25 cellular contexts compared by ENCODE assay signal in the genomic region with DNA sequence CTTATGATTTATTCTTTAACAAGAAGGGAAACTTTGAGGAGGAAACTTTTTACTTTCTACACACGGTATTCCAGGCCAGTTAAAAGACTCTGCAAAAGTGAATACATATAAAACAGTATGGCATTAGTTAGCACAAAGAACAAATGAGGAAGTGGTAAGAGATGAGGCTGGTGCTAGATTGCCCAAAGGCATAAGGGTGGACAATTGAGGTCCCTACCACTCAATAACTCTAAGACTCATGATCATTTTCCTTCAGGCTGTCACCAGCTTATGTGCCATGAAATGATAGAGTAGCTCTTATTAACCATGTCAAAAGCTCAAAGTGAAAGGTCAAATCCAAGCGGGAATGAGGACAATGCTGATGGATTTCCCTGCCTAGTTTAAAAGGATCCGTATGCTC.
"Had no signal": no experiment of that assay in that cellular context is flagged by ENCODE, and none has a peak within 500 bp of the region (broad histone marks: within the 10 kb centered on the region; RNA-seq: fewer than 3 reads in every experiment).

No MANE protein-coding gene starts in this region.

- H3K27me3 ChIP-seq: adrenal gland, breast epithelium, Peyer's patch had no signal

- H3K27me3 Mint-ChIP-seq: activated CD4-positive, alpha-beta memory T cell treated with anti-CD3 and anti-CD28 coated beads, Interleukin-2, amount 10 ng/mL, durations not matched to agents 7 days and 5 days; activated CD4-positive, alpha-beta T cell treated with anti-CD3 and anti-CD28 coated beads for 36 hours; activated naive CD8-positive, alpha-beta T cell treated with anti-CD3 and anti-CD28 coated beads, Interleukin-2, amount 10 ng/mL, durations not matched to agents 7 days and 5 days; T-cell had no signal

- ATAC-seq: activated CD4-positive, alpha-beta T cell treated with anti-CD3 and anti-CD28 coated beads for 36 hours; T-cell had no signal

- H3K36me3 Mint-ChIP-seq: activated naive CD8-positive, alpha-beta T cell treated with anti-CD3 and anti-CD28 coated beads, Interleukin-2, amount 10 ng/mL, durations not matched to agents 7 days and 5 days; T-cell had no signal

- DNase-seq: activated CD4-positive, alpha-beta memory T cell treated with anti-CD3 and anti-CD28 coated beads, Interleukin-2, amount 10 ng/mL, durations not matched to agents 7 days and 5 days; activated CD4-positive, alpha-beta T cell treated with anti-CD3 and anti-CD28 coated beads for 36 hours; activated CD4-positive, alpha-beta T cell treated with anti-CD3 and anti-CD28 coated beads, Interleukin-2, amount 50 U/mL, for 1 hour; activated CD4-positive, CD25-positive, alpha-beta regulatory T cell; activated naive CD4-positive, alpha-beta T cell treated with anti-CD3 and anti-CD28 coated beads, Interleukin-2, amount 50 U/mL, for 16 hours; activated naive CD8-positive, alpha-beta T cell treated with anti-CD3 and anti-CD28 coated beads, Interleukin-2, amount 10 ng/mL, durations not matched to agents 7 days and 5 days; activated T-cell treated with anti-CD3 and anti-CD28 coated beads for 4 hours; activated T-cell treated with anti-CD3 and anti-CD28 coated beads, Interleukin-2, amount 50 U/mL, for 48 hours; adrenal gland; anterior cingulate cortex; central memory CD4-positive, alpha-beta T cell; MM.1S; NCI-H1092 treated with DMSO at 0.1 percent for 48 hours; NCI-H1436; NCI-H187 treated with DMSO at 0.1 percent for 48 hours; NCI-H2081 treated with DMSO at 0.1 percent for 48 hours; NCI-H446; NCI-H524; Peyer's patch; SHP77 treated with DMSO at 0.1 percent for 48 hours; T-cell; T-helper 2 cell; T1000 had no signal

- H3K36me3 ChIP-seq: adrenal gland, breast epithelium, Peyer's patch had no signal

- H3K4me3 Mint-ChIP-seq: activated CD4-positive, alpha-beta memory T cell treated with anti-CD3 and anti-CD28 coated beads, Interleukin-2, amount 10 ng/mL, durations not matched to agents 7 days and 5 days; activated CD4-positive, alpha-beta T cell treated with anti-CD3 and anti-CD28 coated beads for 36 hours; activated naive CD8-positive, alpha-beta T cell treated with anti-CD3 and anti-CD28 coated beads, Interleukin-2, amount 10 ng/mL, durations not matched to agents 7 days and 5 days; T-cell had no signal

- H3K4me3 ChIP-seq: adrenal gland, breast epithelium, Peyer's patch had no signal

- H3K4me1 Mint-ChIP-seq: activated CD4-positive, alpha-beta memory T cell treated with anti-CD3 and anti-CD28 coated beads, Interleukin-2, amount 10 ng/mL, durations not matched to agents 7 days and 5 days; activated CD4-positive, alpha-beta T cell treated with anti-CD3 and anti-CD28 coated beads for 36 hours; activated naive CD8-positive, alpha-beta T cell treated with anti-CD3 and anti-CD28 coated beads, Interleukin-2, amount 10 ng/mL, durations not matched to agents 7 days and 5 days; T-cell had no signal

- H3K27ac Mint-ChIP-seq: activated CD4-positive, alpha-beta memory T cell treated with anti-CD3 and anti-CD28 coated beads, Interleukin-2, amount 10 ng/mL, durations not matched to agents 7 days and 5 days; activated CD4-positive, alpha-beta T cell treated with anti-CD3 and anti-CD28 coated beads for 36 hours; activated naive CD8-positive, alpha-beta T cell treated with anti-CD3 and anti-CD28 coated beads, Interleukin-2, amount 10 ng/mL, durations not matched to agents 7 days and 5 days; activated T-helper 2 cell treated with anti-CD3 and anti-CD28 coated beads, Interferon-gamma antibody, Interleukin-2, Interleukin-4, amounts not matched to agents 10 μg/mL and 5 μg/mL and 100 μg/mL, durations not matched to agents 14 hours and 24 hours and 36 hours; T-cell had no signal
